ENCODE assay signal across 8 cellular contexts in the genomic region with DNA sequence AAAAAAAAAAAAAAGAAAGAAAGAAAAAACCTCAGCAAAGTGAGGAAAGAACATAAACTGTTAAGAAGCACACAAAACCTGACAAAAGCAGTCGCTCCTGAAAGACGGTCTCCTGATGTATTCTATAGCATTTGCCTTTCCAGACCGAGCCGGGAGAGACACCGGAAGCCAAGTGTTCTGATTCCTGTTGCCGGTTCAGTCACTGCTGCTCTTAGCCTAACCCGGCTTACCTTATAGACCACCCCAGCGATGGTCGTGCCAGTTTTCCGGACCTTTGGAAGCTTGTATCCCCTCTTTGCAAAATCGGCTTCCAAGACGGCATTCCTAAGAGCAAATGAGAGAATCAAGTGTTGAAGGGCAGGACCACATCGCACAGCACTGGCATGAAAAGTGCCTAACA. TPM values are rescaled to one million over a fixed set of nuclear protein-coding genes. Genes with fewer than 3 reads are reported as not detected.
DNase-seq lines count a peak whose midpoint lies in the region; ATAC-seq and TF ChIP-seq lines count a peak whose summit lies in the region.

No MANE protein-coding gene starts in this region.

- DNase-seq in MM.1S (no peak), neural progenitor cell (ENCODE audit: low spot score) (peak; percentile 24)
- no peak for DNase-seq in effector memory CD4-positive, alpha-beta T cell

- H3K27ac ChIP-seq in C4-2B = peak overlapping the region; percentile 87
- H3K27ac ChIP-seq in MM.1S (ENCODE audit: low read length) = peak overlapping the region; percentile 35; the same call in 1 of the 2 replicates
- peak overlapping the region; percentile 82 for H3K27ac ChIP-seq in effector memory CD4-positive, alpha-beta T cell (ENCODE audit: insufficient read depth, low read length, poor library complexity, severe bottlenecking)
- H3K27ac ChIP-seq in neural progenitor cell = peak overlapping the region; percentile 27

- no peaks in the 10 kb centered on the region for H3K27me3 ChIP-seq in MM.1S (replicated peaks; ENCODE audit: insufficient read depth, low read length)
- no peaks in the 10 kb centered on the region for H3K27me3 ChIP-seq in effector memory CD4-positive, alpha-beta T cell (replicated peaks; ENCODE audit: control insufficient read depth, insufficient read depth, low read length, poor library complexity, severe bottlenecking)
- no peaks in the 10 kb centered on the region for H3K27me3 ChIP-seq in neural progenitor cell

- H3K9me3 Mint-ChIP-seq in neural progenitor cell = peaks cover 4% of the 10 kb centered on the region

- H3K79me2 ChIP-seq in MM.1S (ENCODE audit: low read length) (peaks cover 55% of the 10 kb centered on the region), neural progenitor cell (ENCODE audit: low read depth) (peaks cover 32% of the 10 kb centered on the region)

- peaks cover 9% of the 10 kb centered on the region for H3K36me3 Mint-ChIP-seq in neural progenitor cell

- H3K9ac ChIP-seq in MM.1S (ENCODE audit: low read length) (peak overlapping the region; percentile 81), neural progenitor cell (peak overlapping the region; percentile 85)

- peak overlapping the region; percentile 61 for H3K4me2 ChIP-seq in MM.1S (ENCODE audit: low read depth, low read length)
- H3K4me2 ChIP-seq in neural progenitor cell = peak overlapping the region; percentile 89

- H4K20me1 ChIP-seq in MM.1S (ENCODE audit: insufficient read depth, low read length) = no peaks in the 10 kb centered on the region
- H4K20me1 ChIP-seq in neural progenitor cell (ENCODE audit: low read depth) = no peaks in the 10 kb centered on the region

- H3K9me2 ChIP-seq in MM.1S (replicated peaks; ENCODE audit: insufficient read depth, low read length) = no peaks in the 10 kb centered on the region

- TF ChIP-seq CTCF in C4-2B (conservative IDR thresholded peaks at IDR 0.05) (no peak), MM.1S (IDR thresholded peaks at IDR 0.05; ENCODE audit: low read length) (no peak), neural progenitor cell (IDR thresholded peaks at IDR 0.05) (no peak)

- peak overlapping the region; percentile 99 for H3K4me3 Mint-ChIP-seq in neural progenitor cell

- peak overlapping the region; percentile 39 for H2AFZ ChIP-seq in MM.1S (ENCODE audit: low read length)
- H2AFZ ChIP-seq in neural progenitor cell (replicated peaks) = no peak overlapping the region

- peak overlapping the region; percentile 95 for H3K27ac Mint-ChIP-seq in neural progenitor cell

- H3K4me1 ChIP-seq in MM.1S (ENCODE audit: low read length) (peaks cover 5% of the 10 kb centered on the region), neural progenitor cell (peaks cover 5% of the 10 kb centered on the region)
- H3K4me1 ChIP-seq in effector memory CD4-positive, alpha-beta T cell (ENCODE audit: control insufficient read depth, insufficient read depth, low read length, poor library complexity, severe bottlenecking) = peaks cover 7% of the 10 kb centered on the region

- H3K4me3 ChIP-seq in MM.1S (ENCODE audit: low read length) (peak overlapping the region; percentile 81), neural progenitor cell (peak overlapping the region; percentile 69)
- peak overlapping the region; percentile 95 for H3K4me3 ChIP-seq in effector memory CD4-positive, alpha-beta T cell (ENCODE audit: insufficient read depth, low read depth, low read length, poor library complexity, severe bottlenecking)

- no peak for ATAC-seq in HG03095 (IDR thresholded peaks at IDR 0.05; ENCODE audit: unreplicated experiment)
- no peak for ATAC-seq in HG03342 (IDR thresholded peaks at IDR 0.05; ENCODE audit: unreplicated experiment)
- no peak for ATAC-seq in esophagus mucosa
- no peak for ATAC-seq in GM18861 (IDR thresholded peaks at IDR 0.05; ENCODE audit: unreplicated experiment)

- H3K4me1 Mint-ChIP-seq in neural progenitor cell = peaks cover 22% of the 10 kb centered on the region

- H3K27me3 Mint-ChIP-seq in neural progenitor cell (ENCODE audit: insufficient read depth, low read depth) = peaks cover 10% of the 10 kb centered on the region

- H3F3A ChIP-seq in MM.1S (ENCODE audit: insufficient read depth, low read length) (no peaks in the 10 kb centered on the region), neural progenitor cell (ENCODE audit: low read depth) (peaks cover 24% of the 10 kb centered on the region)

- H3K36me3 ChIP-seq in MM.1S (replicated peaks; ENCODE audit: insufficient read depth, low read length) (peaks cover 26% of the 10 kb centered on the region), neural progenitor cell (peaks cover 15% of the 10 kb centered on the region)
- H3K36me3 ChIP-seq in effector memory CD4-positive, alpha-beta T cell (ENCODE audit: control insufficient read depth, insufficient read depth, low read length) = peaks cover 36% of the 10 kb centered on the region

- H3K9me3 ChIP-seq in MM.1S (replicated peaks; ENCODE audit: insufficient read depth, low read length) = no peaks in the 10 kb centered on the region
- H3K9me3 ChIP-seq in effector memory CD4-positive, alpha-beta T cell (ENCODE audit: control insufficient read depth, low read length) = no peaks in the 10 kb centered on the region
- H3K9me3 ChIP-seq in neural progenitor cell (ENCODE audit: low read depth) = no peaks in the 10 kb centered on the region

RNA-seq across cellular contexts. Expression of a gene that starts 0.6 kb away (rescaled TPM):
- 249 and 270 TPM in 2 replicates for total RNA-seq in neural progenitor cell (ENCODE audit: low replicate concordance)
- total RNA-seq in esophagus mucosa = 140 TPM

RNA-seq across cellular contexts. Expression of a gene that starts 35.6 kb away (rescaled TPM):
- total RNA-seq in neural progenitor cell (ENCODE audit: low replicate concordance) = 0.13 and 0.43 TPM in 2 replicates
- total RNA-seq in esophagus mucosa = 0.08 TPM

Comparison
In these comparisons a context has a peak if more than half of its experiments do, and no peak if none do; other contexts are left out.
1. H3K27ac ChIP-seq: peak in every context shown above with its lines; median percentile 87 in C4-2B; 82 in effector memory CD4-positive, alpha-beta T cell; 35 in MM.1S; 27 in neural progenitor cell.